ENCODE assay signal across 1 cellular context in the genomic region with DNA sequence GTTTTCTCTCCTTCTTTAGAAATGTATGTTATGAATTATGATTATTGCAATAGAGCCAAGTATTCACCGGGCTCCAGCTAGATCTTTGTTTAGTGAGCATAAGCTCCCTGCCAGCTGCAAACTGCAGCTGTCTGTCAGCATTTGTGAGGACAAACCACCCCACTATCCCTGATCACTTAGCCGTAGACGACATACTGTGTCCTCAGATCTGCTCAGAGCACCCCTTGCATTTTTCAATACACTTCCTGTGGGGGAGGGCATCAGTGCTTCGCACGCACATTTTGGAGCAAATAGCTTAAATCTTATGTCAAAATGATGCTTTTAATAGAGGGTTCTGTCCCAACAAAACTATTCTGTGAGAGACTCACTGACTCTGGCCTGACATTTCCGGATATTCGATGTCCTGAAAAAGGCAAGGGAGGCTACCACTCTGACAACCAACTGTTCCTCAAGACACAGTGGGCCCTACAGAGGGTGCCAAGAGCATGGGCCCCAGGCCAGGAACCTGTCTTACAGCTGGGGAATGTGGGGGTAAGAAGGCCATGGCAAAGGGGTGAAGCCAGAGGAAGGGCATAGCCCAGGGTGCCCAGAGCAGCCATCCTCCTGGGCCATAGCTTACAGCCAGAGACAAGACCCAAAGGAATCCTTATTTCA.
TF ChIP-seq lines count a peak whose summit lies in the region.

No MANE protein-coding gene starts in this region.

TF ChIP-seq in IMR-90, 13 proteins besides CTCF, POLR2A, EP300 and RAD21 (continued from another document):
- TF ChIP-seq, protein P1, sequence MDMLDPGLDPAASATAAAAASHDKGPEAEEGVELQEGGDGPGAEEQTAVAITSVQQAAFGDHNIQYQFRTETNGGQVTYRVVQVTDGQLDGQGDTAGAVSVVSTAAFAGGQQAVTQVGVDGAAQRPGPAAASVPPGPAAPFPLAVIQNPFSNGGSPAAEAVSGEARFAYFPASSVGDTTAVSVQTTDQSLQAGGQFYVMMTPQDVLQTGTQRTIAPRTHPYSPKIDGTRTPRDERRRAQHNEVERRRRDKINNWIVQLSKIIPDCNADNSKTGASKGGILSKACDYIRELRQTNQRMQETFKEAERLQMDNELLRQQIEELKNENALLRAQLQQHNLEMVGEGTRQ (IDR thresholded peaks at IDR 0.05; ENCODE audit: low read depth, low read length), result no peak
- TF ChIP-seq SMC3 (IDR thresholded peaks at IDR 0.05; ENCODE audit: low read depth, low read length) (no peak), FOS (IDR thresholded peaks at IDR 0.05; ENCODE audit: low read depth, low read length) (no peak), NFE2L2 (IDR thresholded peaks at IDR 0.05; ENCODE audit: low read depth, low read length) (no peak)
